8 cellular contexts compared by ENCODE assay signal in genomic region chrX:151750511-151750910, GRCh38. TPM values are rescaled to one million over a fixed set of nuclear protein-coding genes. Genes with fewer than 3 reads are reported as not detected.
"Had no signal": no experiment of that assay in that cellular context is flagged by ENCODE, and none has a peak within 500 bp of the region (broad histone marks: within the 10 kb centered on the region; RNA-seq: fewer than 3 reads in every experiment).

No MANE protein-coding gene starts in this region.

- H3K27ac ChIP-seq: GM23248 had no signal

- DNase-seq: GOT3, IMR-90 had no signal

- H3K9me3 ChIP-seq: HAP-1 had no signal

- H3K36me3 ChIP-seq: HAP-1 had no signal

- H3K4me1 ChIP-seq: HAP-1 had no signal

- H3K4me3 ChIP-seq: GM23248, HAP-1, K562 had no signal

RNA-seq across cellular contexts. Expression of gene CNGA2, which starts 16.0 kb away (rescaled TPM):
- total RNA-seq: GM23248, H4, H7, HT-29, IMR-90, K562 had no signal

RNA-seq across cellular contexts. Expression of gene FATE1, which starts 34.7 kb away (rescaled TPM):
- total RNA-seq: GM23248, H4, H7, HT-29, IMR-90, K562 had no signal

RNA-seq across cellular contexts. Expression of gene PRRG3, which starts 55.3 kb away (rescaled TPM):
- total RNA-seq: GM23248, H4, HT-29, IMR-90, K562 had no signal
